Comparison of ENCODE assay signal across 1 cellular context in the genomic region with DNA sequence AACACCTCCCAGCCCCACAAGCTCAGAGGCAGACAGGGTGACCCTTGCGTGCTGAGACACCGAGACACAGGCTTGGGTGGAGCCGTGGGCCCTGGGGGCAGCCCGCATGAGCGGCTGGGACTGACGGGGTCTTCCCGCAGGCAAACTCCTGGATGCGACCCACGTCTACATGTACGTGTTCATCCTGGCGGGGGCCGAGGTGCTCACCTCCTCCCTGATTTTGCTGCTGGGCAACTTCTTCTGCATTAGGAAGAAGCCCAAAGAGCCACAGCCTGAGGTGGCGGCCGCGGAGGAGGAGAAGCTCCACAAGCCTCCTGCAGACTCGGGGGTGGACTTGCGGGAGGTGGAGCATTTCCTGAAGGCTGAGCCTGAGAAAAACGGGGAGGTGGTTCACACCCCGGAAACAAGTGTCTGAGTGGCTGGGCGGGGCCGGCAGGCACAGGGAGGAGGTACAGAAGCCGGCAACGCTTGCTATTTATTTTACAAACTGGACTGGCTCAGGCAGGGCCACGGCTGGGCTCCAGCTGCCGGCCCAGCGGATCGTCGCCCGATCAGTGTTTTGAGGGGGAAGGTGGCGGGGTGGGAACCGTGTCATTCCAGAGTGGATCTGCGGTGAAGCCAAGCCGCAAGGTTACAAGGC.
TF ChIP-seq lines count a peak whose summit lies in the region.

No MANE protein-coding gene starts in this region.

TF ChIP-seq in IMR-90, 13 proteins besides CTCF, POLR2A, EP300 and RAD21 (continued from another document):
- TF ChIP-seq ELK1 (IDR thresholded peaks at IDR 0.05; ENCODE audit: borderline replicate concordance, low read depth, low read length), result no peak
